In genomic region chr19:29714371-29714952, GRCh38 we compare ENCODE assay signal across 8 cellular contexts. TPM values are rescaled to one million over a fixed set of nuclear protein-coding genes. Genes with fewer than 3 reads are reported as not detected.
DNase-seq lines count a peak whose midpoint lies in the region; ATAC-seq, FAIRE-seq and TF ChIP-seq lines count a peak whose summit lies in the region.

No MANE protein-coding gene starts in this region.

- H3K4me3 ChIP-seq in skeletal muscle cell (ENCODE audit: low read depth, low read length) = peak overlapping the region; percentile 91

- no peaks in the 10 kb centered on the region for H3K27me3 ChIP-seq in foreskin keratinocyte

- TF ChIP-seq CTCF in foreskin keratinocyte (conservative IDR thresholded peaks at IDR 0.05) (no peak), D721Med (IDR thresholded peaks at IDR 0.05; ENCODE audit: insufficient read depth, missing control alignments) (no peak)

- no peaks in the 10 kb centered on the region for H3K4me1 ChIP-seq in foreskin keratinocyte

- peak overlapping the region; percentile 85 for H3K27ac ChIP-seq in foreskin keratinocyte

- no peak for FAIRE-seq in D721Med (lab: Jason Lieb, UNC)

- ATAC-seq in HG03460 (IDR thresholded peaks at IDR 0.05; ENCODE audit: unreplicated experiment) = peak; percentile 6
- no peak for ATAC-seq in foreskin keratinocyte

- peak; percentile 47 for DNase-seq in stimulated activated CD4-positive, alpha-beta T cell treated with anti-CD3 and anti-CD28 coated beads, Interleukin-2, amount 100 ng/mL, for 4 hours (ENCODE audit: low read depth)
- no peak for DNase-seq in stimulated activated CD4-positive, alpha-beta T cell treated with anti-CD3 and anti-CD28 coated beads, Interleukin-15, amount 100 ng/mL, for 24 hours
- peak; percentile 36 for DNase-seq in activated T-cell treated with anti-CD3 and anti-CD28 coated beads for 4 hours
- DNase-seq in foreskin keratinocyte = no peak
- no peak for DNase-seq in skeletal muscle cell (ENCODE audit: low read depth)
- no peak for DNase-seq in D721Med (ENCODE audit: insufficient read length, low spot score)
- no peak for DNase-seq in EL

RNA-seq across cellular contexts. Expression of gene C19orf12, which starts 0.6 kb away (rescaled TPM):
- 13.8 and 16.7 TPM in 2 replicates for total RNA-seq in foreskin keratinocyte
- 9.9 and 10.0 TPM in 2 replicates for polyA plus RNA-seq in foreskin keratinocyte

RNA-seq across cellular contexts. Expression of gene PLEKHF1, which starts 49.2 kb away (rescaled TPM):
- total RNA-seq in foreskin keratinocyte = 13.8 and 15.0 TPM in 2 replicates
- 13.2 and 15.8 TPM in 2 replicates for polyA plus RNA-seq in foreskin keratinocyte

Comparison
In these comparisons a context has a peak if more than half of its experiments do, and no peak if none do; other contexts are left out.
1. DNase-seq: peak in stimulated activated CD4-positive, alpha-beta T cell treated with anti-CD3 and anti-CD28 coated beads, Interleukin-2, amount 100 ng/mL, for 4 hours (single experiment) and activated T-cell treated with anti-CD3 and anti-CD28 coated beads for 4 hours (single experiment); none in stimulated activated CD4-positive, alpha-beta T cell treated with anti-CD3 and anti-CD28 coated beads, Interleukin-15, amount 100 ng/mL, for 24 hours (single experiment), foreskin keratinocyte (0 of 2), skeletal muscle cell (single experiment), D721Med (single experiment) and EL (single experiment).